1 cellular context compared by ENCODE assay signal in the genomic region with DNA sequence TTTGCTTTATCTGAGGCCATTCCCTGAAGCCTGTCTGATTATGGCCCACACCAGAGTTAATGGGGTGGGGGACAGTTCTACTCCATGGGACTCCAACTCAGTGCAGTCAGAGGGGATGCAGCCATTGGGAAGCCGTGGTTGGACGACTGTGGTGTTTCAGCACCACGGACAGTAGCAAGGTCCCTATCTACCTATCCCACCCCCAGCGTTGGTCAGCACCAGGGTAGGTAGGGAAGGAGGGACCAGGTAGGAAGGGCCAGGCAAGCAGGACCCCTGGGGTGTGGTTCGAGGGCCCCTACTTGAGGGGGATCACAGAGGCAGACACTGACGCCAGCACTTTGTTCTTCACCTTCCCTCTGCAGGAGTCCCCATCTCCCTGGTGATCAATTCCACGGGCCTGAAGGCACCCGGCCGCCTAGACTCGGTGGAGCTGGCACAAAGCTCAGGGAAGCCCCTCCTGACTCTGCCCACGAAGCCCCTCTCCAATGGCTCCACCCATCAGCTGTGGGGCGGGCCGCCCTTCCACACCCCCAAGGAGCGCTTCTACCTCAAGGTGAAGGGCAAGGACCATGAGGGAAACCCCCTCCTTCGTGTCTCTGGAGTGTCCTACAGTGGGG.
TF ChIP-seq lines count a peak whose summit lies in the region.

No MANE protein-coding gene starts in this region.

TF ChIP-seq in WTC11, 78 proteins besides CTCF, POLR2A, EP300 and RAD21 (continued from another document):
- TF ChIP-seq ZBTB43 (CRISPR knock-in tag; IDR thresholded peaks at IDR 0.05), result peak; percentile 61; the same call in 1 of the 2 replicates
- TF ChIP-seq ZNF416 (CRISPR knock-in tag; IDR thresholded peaks at IDR 0.05), result no peak
- no peak for TF ChIP-seq ETV6 (CRISPR knock-in tag; IDR thresholded peaks at IDR 0.05)
- no peak for TF ChIP-seq ZNF263 (CRISPR knock-in tag; IDR thresholded peaks at IDR 0.05; ENCODE audit: low read depth)
- TF ChIP-seq ZNF232 (CRISPR knock-in tag; IDR thresholded peaks at IDR 0.05), result no peak
TF ChIP-seq in WTC11: peak in this region for 19.
